ENCODE assay signal across 23 cellular contexts in genomic region chr5:112401924-112402323, GRCh38.
"Had no signal": no experiment of that assay in that cellular context is flagged by ENCODE, and none has a peak within 500 bp of the region (broad histone marks: within the 10 kb centered on the region; RNA-seq: fewer than 3 reads in every experiment).

No MANE protein-coding gene starts in this region.

- H3K4me1 Mint-ChIP-seq: naive thymus-derived CD4-positive, alpha-beta T cell had no signal

- H3K36me3 ChIP-seq: colonic mucosa, gastrocnemius medialis, left lung, lower lobe of right lung had no signal

- H3K27ac ChIP-seq: colonic mucosa, epithelial cell of prostate, esophagus squamous epithelium, gastrocnemius medialis, heart right ventricle, left lung, lower lobe of right lung had no signal

- H3K4me1 ChIP-seq: colonic mucosa had no signal

- H3K27me3 ChIP-seq: colonic mucosa, esophagus squamous epithelium, gastrocnemius medialis, heart right ventricle, left lung had no signal

- ATAC-seq: effector memory CD8-positive, alpha-beta T cell; esophagus mucosa; gastrocnemius medialis; heart right ventricle; left cardiac atrium; left lung; left ventricle myocardium superior; lower lobe of right lung; naive thymus-derived CD4-positive, alpha-beta T cell had no signal

- H3K4me3 Mint-ChIP-seq: dendritic cell treated with granulocyte-macrophage colony-stimulating factor and Interleukin-4, amounts not matched to agents 40 ng/mL and 50 ng/mL, for 4 days; effector memory CD8-positive, alpha-beta T cell; immature natural killer cell had no signal

- H3K4me3 ChIP-seq: colonic mucosa, esophagus squamous epithelium, gastrocnemius medialis, heart right ventricle, left lung, lower lobe of right lung had no signal

- H3K9me3 Mint-ChIP-seq: dendritic cell treated with granulocyte-macrophage colony-stimulating factor and Interleukin-4, amounts not matched to agents 40 ng/mL and 50 ng/mL, for 4 days; effector memory CD8-positive, alpha-beta T cell had no signal

- H3K36me3 Mint-ChIP-seq: naive thymus-derived CD4-positive, alpha-beta T cell had no signal

- DNase-seq: colonic mucosa; cortex of kidney; effector CD8-positive, alpha-beta T cell; effector memory CD8-positive, alpha-beta T cell; erythroblast; esophagus squamous epithelium; foreskin fibroblast; gastrocnemius medialis; glutamatergic neuron; head of caudate nucleus; heart right ventricle; hippocampal formation; immature natural killer cell; left cardiac atrium; left lung; left ventricle myocardium superior; lower lobe of right lung; mesenchymal stem cell; midbrain; naive thymus-derived CD4-positive, alpha-beta T cell had no signal

- H3K27ac Mint-ChIP-seq: dendritic cell treated with granulocyte-macrophage colony-stimulating factor and Interleukin-4, amounts not matched to agents 40 ng/mL and 50 ng/mL, for 4 days; effector memory CD8-positive, alpha-beta T cell; naive thymus-derived CD4-positive, alpha-beta T cell had no signal
